ENCODE assay signal across 18 cellular contexts in the genomic region with DNA sequence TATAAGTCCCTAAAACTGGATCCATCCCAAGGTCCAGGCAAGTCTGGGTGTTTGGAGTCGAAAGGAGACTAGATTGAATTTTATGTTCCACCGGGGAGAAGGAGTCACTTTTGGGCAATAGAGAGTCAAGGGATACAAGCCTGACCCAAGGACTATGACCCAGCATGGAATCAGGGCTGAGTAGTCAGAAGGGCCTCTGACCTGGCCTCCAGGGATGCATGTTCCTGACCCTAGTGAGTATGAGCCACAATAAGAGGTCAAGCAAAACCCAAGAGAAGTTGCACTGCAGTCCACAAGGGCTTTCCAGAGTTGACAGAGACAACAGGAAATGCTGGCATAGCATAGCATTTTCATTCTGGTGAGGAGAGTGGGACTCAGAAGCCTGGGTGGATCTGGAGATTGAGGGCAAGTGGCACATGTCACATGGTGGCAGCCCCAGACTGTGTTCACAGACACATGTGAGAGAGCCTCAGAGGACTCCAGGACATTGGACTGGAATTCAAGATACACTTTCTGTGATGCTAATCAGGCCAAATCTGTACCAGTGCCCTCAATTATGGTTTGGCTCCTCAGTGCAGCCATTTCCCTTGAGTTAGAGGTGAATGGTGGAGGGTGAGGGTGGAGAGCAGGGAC.
"Had no signal": no experiment of that assay in that cellular context is flagged by ENCODE, and none has a peak within 500 bp of the region (broad histone marks: within the 10 kb centered on the region; RNA-seq: fewer than 3 reads in every experiment).

No MANE protein-coding gene starts in this region.

- H3K9me3 Mint-ChIP-seq: endodermal cell, type B pancreatic cell had no signal

- H3K27me3 ChIP-seq: heart left ventricle, neutrophil, right atrium auricular region, suprapubic skin, thyroid gland, uterus had no signal

- DNase-seq: effector CD4-positive, alpha-beta T cell; heart left ventricle; hippocampal formation; left colon; naive thymus-derived CD4-positive, alpha-beta T cell; stimulated activated CD4-positive, alpha-beta T cell treated with anti-CD3 and anti-CD28 coated beads, Interleukin-4, amount 100 ng/mL, for 1 hour; stimulated activated CD8-positive, alpha-beta memory T cell treated with anti-CD3 and anti-CD28 coated beads, Interleukin-4, amount 100 ng/mL, for 48 hours; stimulated activated naive B cell treated with anti-CD40 and anti-IgM and Interleukin-4, amounts not matched to agents 10 μg/mL and 1 μg/mL and 100 μg/mL, for 72 hours; thyroid gland; uterus had no signal

- ATAC-seq: left colon; naive thymus-derived CD4-positive, alpha-beta T cell; stimulated activated naive B cell treated with anti-CD40 and anti-IgM and Interleukin-4, amounts not matched to agents 10 μg/mL and 1 μg/mL and 100 μg/mL, for 72 hours had no signal

- H3K27ac Mint-ChIP-seq: endodermal cell; naive thymus-derived CD4-positive, alpha-beta T cell; stimulated activated naive B cell treated with anti-CD40 and anti-IgM and Interleukin-4, amounts not matched to agents 10 μg/mL and 1 μg/mL and 100 μg/mL, for 72 hours; type B pancreatic cell had no signal

- H3K4me3 ChIP-seq: coronary artery, heart left ventricle, right atrium auricular region, suprapubic skin, thyroid gland, uterus had no signal

- H3K36me3 ChIP-seq: neutrophil, thyroid gland, uterus had no signal

- FAIRE-seq: endothelial cell of umbilical vein, frontal cortex had no signal

- H3K4me1 ChIP-seq: right atrium auricular region, suprapubic skin, thyroid gland, uterus had no signal

- H3K27ac ChIP-seq: coronary artery, heart left ventricle, neutrophil, right atrium auricular region, suprapubic skin, thyroid gland, uterus had no signal

- H3K36me3 Mint-ChIP-seq: stimulated activated naive B cell treated with anti-CD40 and anti-IgM and Interleukin-4, amounts not matched to agents 10 μg/mL and 1 μg/mL and 100 μg/mL, for 72 hours; type B pancreatic cell had no signal

- H3K4me3 Mint-ChIP-seq: endodermal cell; naive thymus-derived CD4-positive, alpha-beta T cell; stimulated activated naive B cell treated with anti-CD40 and anti-IgM and Interleukin-4, amounts not matched to agents 10 μg/mL and 1 μg/mL and 100 μg/mL, for 72 hours; type B pancreatic cell had no signal

- H3K9me3 ChIP-seq: heart left ventricle, neutrophil, right atrium auricular region, suprapubic skin, thyroid gland, uterus had no signal

- H3K4me1 Mint-ChIP-seq: endodermal cell; naive thymus-derived CD4-positive, alpha-beta T cell; stimulated activated naive B cell treated with anti-CD40 and anti-IgM and Interleukin-4, amounts not matched to agents 10 μg/mL and 1 μg/mL and 100 μg/mL, for 72 hours had no signal
